ENCODE assay signal across 1 cellular context in genomic region chr1:117121589-117122296, GRCh38.
TF ChIP-seq lines count a peak whose summit lies in the region.

Gene TRIM45 (minus strand): TSS chr1:117121749. CDS start chr1:117121201, 548 bp downstream.

TF ChIP-seq in K562, 482 proteins besides CTCF, POLR2A, EP300 and RAD21 (continued from another document):
- TF ChIP-seq PML (IDR thresholded peaks at IDR 0.05; ENCODE audit: low read length) (peak; percentile 39; the same call in 1 of the 2 replicates), HMGXB4 (CRISPR knock-in tag; IDR thresholded peaks at IDR 0.05) (peak; percentile 29), NCOA6 (IDR thresholded peaks at IDR 0.05) (peak; percentile 61), SOX6 (IDR thresholded peaks at IDR 0.05) (peak; percentile 38; the same call in 1 of the 2 replicates), MCM2 (IDR thresholded peaks at IDR 0.05; ENCODE audit: low read depth) (no peak), RNF2 (IDR thresholded peaks at IDR 0.05) (peak; percentile 89), ZNF830 (CRISPR knock-in tag; IDR thresholded peaks at IDR 0.05) (no peak), KDM5B (IDR thresholded peaks at IDR 0.05; ENCODE audit: insufficient replicate concordance, low read depth, low read length) (peak; percentile 87), IRF2 (CRISPR knock-in tag; IDR thresholded peaks at IDR 0.05) (no peak), ESRRA (IDR thresholded peaks at IDR 0.05; ENCODE audit: borderline replicate concordance, low read depth) (peak; percentile 24; the same call in 1 of the 2 replicates), RBM25 (IDR thresholded peaks at IDR 0.05; ENCODE audit: low read depth, low read length, severe bottlenecking) (peak; percentile 98), NEUROD1 (IDR thresholded peaks at IDR 0.05; ENCODE audit: borderline replicate concordance, low read depth, low read length, partially characterized antibody) (peak; percentile 71), RBFOX2 (IDR thresholded peaks at IDR 0.05; ENCODE audit: low read depth, low read length) (peak; percentile 86), YY1 (IDR thresholded peaks at IDR 0.05; ENCODE audit: borderline replicate concordance in 1 of 3, control insufficient read depth in 1 of 3, extremely low read depth in 1 of 3, insufficient read depth in 3 of 3, insufficient read length in 1 of 3, insufficient replicate concordance in 2 of 3, low read depth in 1 of 3, low read length in 2 of 3) (peak in 1 of 3 experiments; percentile 26), ZNF280B (CRISPR knock-in tag; IDR thresholded peaks at IDR 0.05) (no peak), MAX (CRISPR knock-in tag; IDR thresholded peaks at IDR 0.05) (peak; percentile 71; the same call in 1 of the 2 replicates), ID3 (CRISPR knock-in tag; IDR thresholded peaks at IDR 0.05) (no peak), ID3 (tag; IDR thresholded peaks at IDR 0.05) (peak; percentile 78; the same call in 1 of the 2 replicates), ELF2 (CRISPR knock-in tag; IDR thresholded peaks at IDR 0.05) (no peak), FOXP4 (CRISPR knock-in tag; IDR thresholded peaks at IDR 0.05; ENCODE audit: borderline replicate concordance) (no peak), MAZ (CRISPR knock-in tag; conservative IDR thresholded peaks at IDR 0.05 in 1 of 2, IDR thresholded peaks at IDR 0.05 in 1 of 2) (peak; percentile 18 to 61; a peak in 3 of 4 replicates), ZNF609 (CRISPR knock-in tag; IDR thresholded peaks at IDR 0.05; ENCODE audit: borderline replicate concordance) (no peak), TBP (optimal IDR thresholded peaks at IDR 0.05; ENCODE audit: low read depth, low read length) (peak; percentile 57), BHLHE40 (IDR thresholded peaks at IDR 0.05; ENCODE audit: low read length) (0 out of 2 replicates have a peak, but pooled peaks have one; percentile 4), ZNF431 (CRISPR knock-in tag; IDR thresholded peaks at IDR 0.05) (no peak), BCOR (IDR thresholded peaks at IDR 0.05) (0 out of 2 replicates have a peak, but pooled peaks have one; percentile 29), PCBP1 (IDR thresholded peaks at IDR 0.05; ENCODE audit: low read depth, low read length, poor library complexity, severe bottlenecking) (no peak), NFE2L1 (tag; IDR thresholded peaks at IDR 0.05; ENCODE audit: borderline replicate concordance, low read depth) (no peak), ZNF316 (IDR thresholded peaks at IDR 0.05) (peak; percentile 34), MEF2A (IDR thresholded peaks at IDR 0.05; ENCODE audit: control insufficient read depth, low read depth, low read length) (no peak), CBFB (CRISPR knock-in tag; IDR thresholded peaks at IDR 0.05) (0 out of 2 replicates have a peak, but pooled peaks have one; percentile 71), NFE2 (IDR thresholded peaks at IDR 0.05; ENCODE audit: low read depth) (no peak), ARID2 (IDR thresholded peaks at IDR 0.05) (no peak), FOSL1 (tag; conservative IDR thresholded peaks at IDR 0.05) (peak; percentile 43; the same call in 1 of the 2 replicates), TFAP4 (CRISPR knock-in tag; IDR thresholded peaks at IDR 0.05; ENCODE audit: borderline replicate concordance) (peak; percentile 47; the same call in 1 of the 2 replicates), ZSCAN29 (IDR thresholded peaks at IDR 0.05) (no peak), CBX1 (IDR thresholded peaks at IDR 0.05; ENCODE audit: low read depth) (peak; percentile 84; the same call in 1 of the 2 replicates), HDAC8 (tag; IDR thresholded peaks at IDR 0.05) (no peak; the same call in 1 of the 2 replicates), C11orf30 (IDR thresholded peaks at IDR 0.05; ENCODE audit: low read depth) (no peak), TCF15 (CRISPR knock-in tag; IDR thresholded peaks at IDR 0.05) (no peak), E2F6 (IDR thresholded peaks at IDR 0.05; ENCODE audit: borderline replicate concordance in 1 of 2, extremely low read depth in 1 of 2, insufficient read depth in 1 of 2, insufficient read length in 1 of 2, low read depth in 1 of 2, low read length in 1 of 2, poor library complexity in 1 of 2, severe bottlenecking in 1 of 2) (peak; percentile 96)
